8 cellular contexts compared by ENCODE assay signal in genomic region chr10:45000764-45001381, GRCh38. TPM values are rescaled to one million over a fixed set of nuclear protein-coding genes. Genes with fewer than 3 reads are reported as not detected.
DNase-seq lines count a peak whose midpoint lies in the region; TF ChIP-seq lines count a peak whose summit lies in the region.

Gene ZNF22, plus strand, starts transcription at chr10:45000923. Its CDS starts 2,446 bp downstream, at chr10:45003369.

- H3K27ac ChIP-seq in GM23248 (peak within 1 kb of the TSS; percentile 93), Karpas-422 (ENCODE audit: low read length) (peak within 1 kb of the TSS; percentile 21; the same call in 1 of the 2 replicates)

- peaks cover 13% of the 10 kb centered on the region; the same call in 1 of the 2 replicates for H3K36me3 ChIP-seq in GM23248 (ENCODE audit: low read depth)
- peaks cover 32% of the 10 kb centered on the region for H3K36me3 ChIP-seq in Karpas-422 (ENCODE audit: insufficient read depth, low read length)
- H3K36me3 ChIP-seq in skeletal muscle satellite cell (ENCODE audit: insufficient read depth, low read length): peaks cover 11% of the 10 kb centered on the region

- DNase-seq in GM23248 (peak; percentile 87), Karpas-422 (peak; percentile 90), T-helper 9 cell (peak; percentile 36), astrocyte of the spinal cord (ENCODE audit: low read depth, low spot score) (peak; percentile 76), UCSD-AML1 (lab: John Stamatoyannopoulos, UW; ENCODE audit: unreplicated experiment) (no peak)

- TF ChIP-seq CTCF in astrocyte of the spinal cord (IDR thresholded peaks at IDR 0.05; ENCODE audit: low read depth, low read length): no peak

- H3K4me2 ChIP-seq in GM23248 (ENCODE audit: unreplicated experiment): peak within 1 kb of the TSS; percentile 91
- H3K4me2 ChIP-seq in Karpas-422 (ENCODE audit: low read depth, low read length, poor library complexity, severe bottlenecking): peak within 1 kb of the TSS; percentile 97
- H3K4me2 ChIP-seq in skeletal muscle satellite cell (ENCODE audit: low read length): peak within 1 kb of the TSS; percentile 86

- H3K9ac ChIP-seq in GM23248: peak within 1 kb of the TSS; percentile 92
- peak within 1 kb of the TSS; percentile 77 for H3K9ac ChIP-seq in Karpas-422 (ENCODE audit: low read length)
- H3K9ac ChIP-seq in skeletal muscle satellite cell (ENCODE audit: low read depth, low read length): peak within 1 kb of the TSS; percentile 85

- H3K4me1 ChIP-seq in GM23248 (ENCODE audit: insufficient read depth) (peaks cover 31% of the 10 kb centered on the region), Karpas-422 (ENCODE audit: low read length) (peaks cover 19% of the 10 kb centered on the region), skeletal muscle satellite cell (ENCODE audit: control insufficient read depth, insufficient read depth, low read length) (peaks cover 43% of the 10 kb centered on the region)

- H3K79me2 ChIP-seq in GM23248 (ENCODE audit: insufficient read depth): peaks cover 28% of the 10 kb centered on the region
- H3K79me2 ChIP-seq in Karpas-422 (ENCODE audit: low read length): peaks cover 29% of the 10 kb centered on the region

- no peaks in the 10 kb centered on the region for H3K9me2 ChIP-seq in GM23248 (ENCODE audit: insufficient read depth)
- H3K9me2 ChIP-seq in Karpas-422 (replicated peaks; ENCODE audit: insufficient read depth, low read length): no peaks in the 10 kb centered on the region; the same call in 1 of the 2 replicates

- H2AFZ ChIP-seq in GM23248 (peak within 1 kb of the TSS; percentile 77), Karpas-422 (ENCODE audit: low read length) (peak within 1 kb of the TSS; percentile 85)

- H3K9me3 ChIP-seq in GM23248 (ENCODE audit: low read depth) (no peaks in the 10 kb centered on the region), Karpas-422 (ENCODE audit: low read length) (no peaks in the 10 kb centered on the region), skeletal muscle satellite cell (replicated peaks; ENCODE audit: low read length) (no peaks in the 10 kb centered on the region)

- in situ Hi-C loops in GM23248 (cut with MboI): no loop called here
- in situ Hi-C loops in astrocyte of the spinal cord (cut with HindIII; ENCODE audit: low sequenced_read_pairs): no loop called here

- 0 to 1% methylated on average over 53 to 73 of the region's 79 CpGs for WGBS in GM23248 (ENCODE audit: low coverage in 1 of 2, low lambda C conversion rate in 2 of 2, missing lambda C conversion rate in 2 of 2), 2 experiments

- H3F3A ChIP-seq in GM23248 (ENCODE audit: insufficient read depth): peaks cover 31% of the 10 kb centered on the region

- H4K20me1 ChIP-seq in GM23248 (ENCODE audit: insufficient read depth) (no peaks in the 10 kb centered on the region), Karpas-422 (ENCODE audit: insufficient read depth, low read depth, low read length) (peaks cover 39% of the 10 kb centered on the region)

- H3K27me3 ChIP-seq in GM23248 (replicated peaks; ENCODE audit: insufficient read depth): no peaks in the 10 kb centered on the region
- no peaks in the 10 kb centered on the region for H3K27me3 ChIP-seq in Karpas-422 (ENCODE audit: low read length)
- no peaks in the 10 kb centered on the region for H3K27me3 ChIP-seq in skeletal muscle satellite cell (ENCODE audit: control insufficient read depth, insufficient read depth, low read length)

- peak within 1 kb of the TSS; percentile 91 for H3K4me3 ChIP-seq in GM08714 (ENCODE audit: low read length)
- peak within 1 kb of the TSS; percentile 73 for H3K4me3 ChIP-seq in GM23248
- H3K4me3 ChIP-seq in Karpas-422 (ENCODE audit: low read length): peak within 1 kb of the TSS; percentile 84
- H3K4me3 ChIP-seq in astrocyte of the spinal cord (ENCODE audit: low read depth, low read length): peak within 1 kb of the TSS; percentile 54
- H3K4me3 ChIP-seq in iPS-11a (ENCODE audit: low read depth, low read length): peak within 1 kb of the TSS; percentile 57
- H3K4me3 ChIP-seq in skeletal muscle satellite cell (ENCODE audit: low read length): peak within 1 kb of the TSS; percentile 68

RNA-seq across cellular contexts. Expression of gene ZNF22, which starts in this region (rescaled TPM):
- 14.0 and 15.5 TPM in 2 replicates for total RNA-seq in GM23248 (2014; rRNA removed; shearing (Covaris generic))
- polyA plus RNA-seq in GM23248 (2016; fragmentation: Nextera tagmentation; extraction: Ambion mirVana): 16.7 and 17.3 TPM in 2 replicates
- 34.9 and 53.2 TPM in 2 replicates for total RNA-seq in Karpas-422 (2014; rRNA removed; shearing (Covaris generic); ENCODE audit: low replicate concordance)
- 9.2 and 9.4 TPM in 2 replicates for total RNA-seq in skeletal muscle satellite cell (2012; rRNA removed)
